13 cellular contexts compared by ENCODE assay signal in the genomic region with DNA sequence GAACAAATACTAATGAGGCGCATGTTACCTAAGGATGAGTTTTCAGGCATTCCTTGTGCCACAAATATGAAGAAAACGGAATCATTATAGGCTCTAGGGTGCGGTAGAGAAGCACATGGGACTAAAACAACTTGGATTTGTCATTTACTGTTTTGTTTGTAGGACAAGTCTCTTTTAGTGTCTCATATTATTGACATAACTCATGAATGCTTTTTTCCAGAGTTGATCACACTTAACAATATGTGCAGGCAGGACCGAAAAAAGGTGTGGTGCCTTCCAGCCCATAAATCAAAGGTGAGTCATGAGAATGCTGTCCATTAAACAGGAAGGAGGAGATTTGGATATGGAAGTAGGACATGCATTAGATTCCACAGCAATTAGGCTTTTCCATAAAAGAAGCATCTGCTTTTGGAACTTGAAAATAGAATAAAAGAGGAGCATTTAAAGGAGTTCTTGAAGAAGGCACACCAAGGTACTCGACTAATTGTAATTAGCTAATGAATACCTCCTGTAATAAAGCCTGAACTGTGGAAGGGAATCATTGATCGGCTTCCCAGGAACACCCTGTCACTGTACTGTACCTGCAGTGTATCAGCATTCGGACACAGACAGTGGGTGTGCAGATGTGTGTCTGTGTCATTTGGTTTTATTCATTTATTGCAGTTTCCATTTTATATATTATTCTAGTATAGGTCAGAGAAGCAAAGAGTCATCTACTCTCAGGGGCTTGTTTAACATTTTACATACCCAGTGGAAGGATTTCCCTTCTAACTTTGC.
DNase-seq lines count a peak whose midpoint lies in the region; ATAC-seq, FAIRE-seq and TF ChIP-seq lines count a peak whose summit lies in the region.
"Had no signal": no experiment of that assay in that cellular context is flagged by ENCODE, and none has a peak within 500 bp of the region (broad histone marks: within the 10 kb centered on the region; RNA-seq: fewer than 3 reads in every experiment).

No MANE protein-coding gene starts in this region.

- H3K9me3 Mint-ChIP-seq in activated T-helper 17 cell treated with anti-CD3 and anti-CD28 coated beads, Interleukin-2, amount 50 U/mL, for 72 hours, result peaks cover 15% of the 10 kb centered on the region

- peaks cover 51% of the 10 kb centered on the region for H3K36me3 ChIP-seq in ACC112 (ENCODE audit: insufficient read depth, low read length)
- peaks cover 29 to 66% of the 10 kb centered on the region in 2 experiments for H3K36me3 ChIP-seq in SK-N-SH (replicated peaks in 1 of 2; ENCODE audit: control insufficient read depth in 1 of 2, insufficient read depth in 2 of 2, low read length in 1 of 2)

- DNase-seq in HFF-Myc (ENCODE audit: extremely low read depth, low read depth), result peak; percentile 94
- DNase-seq in SK-N-SH, result no peak
- DNase-seq in glomerular visceral epithelial cell (ENCODE audit: extremely low spot score), result peak; percentile 39
- DNase-seq in GM12891 (ENCODE audit: insufficient read length, low spot score), result no peak
- DNase-seq in stimulated activated CD4-positive, alpha-beta T cell treated with anti-CD3 and anti-CD28 coated beads, Interleukin-1b, Interleukin-23, amount 100 ng/mL, for 48 hours, result no peak
- DNase-seq: activated CD4-positive, alpha-beta memory T cell treated with anti-CD3 and anti-CD28 coated beads, Interleukin-2, amount 10 ng/mL, durations not matched to agents 7 days and 5 days had no signal

- no peaks in the 10 kb centered on the region for H3K27me3 Mint-ChIP-seq in activated T-helper 17 cell treated with anti-CD3 and anti-CD28 coated beads, Interleukin-2, amount 50 U/mL, for 72 hours
- H3K27me3 Mint-ChIP-seq: activated CD4-positive, alpha-beta memory T cell treated with anti-CD3 and anti-CD28 coated beads, Interleukin-2, amount 10 ng/mL, durations not matched to agents 7 days and 5 days; B cell; stimulated activated memory B cell treated with anti-CD40 and anti-IgM and Interleukin-4, amounts not matched to agents 10 μg/mL and 1 μg/mL and 100 μg/mL, for 72 hours had no signal

- H3F3A ChIP-seq in SK-N-SH (replicated peaks; ENCODE audit: insufficient read depth), result peaks cover 61% of the 10 kb centered on the region

- no peak overlapping the region for H3K27ac Mint-ChIP-seq in activated T-helper 17 cell treated with anti-CD3 and anti-CD28 coated beads, Interleukin-2, amount 50 U/mL, for 72 hours
- H3K27ac Mint-ChIP-seq: activated CD4-positive, alpha-beta memory T cell treated with anti-CD3 and anti-CD28 coated beads, Interleukin-2, amount 10 ng/mL, durations not matched to agents 7 days and 5 days; B cell; stimulated activated memory B cell treated with anti-CD40 and anti-IgM and Interleukin-4, amounts not matched to agents 10 μg/mL and 1 μg/mL and 100 μg/mL, for 72 hours; T-helper 2 cell treated with Interferon-gamma antibody and Interleukin-4, amounts not matched to agents 5 μg/mL and 100 μg/mL, for 36 hours had no signal

- H3K27ac ChIP-seq in ACC112 (ENCODE audit: low read depth, low read length) (peak overlapping the region; percentile 37), SK-N-SH (ENCODE audit: low read depth in 2 of 2, low read length in 1 of 2) (peak overlapping the region; percentile 50 to 86)
- H3K27ac ChIP-seq: esophagus muscularis mucosa had no signal

- CTCF ChIA-PET in SK-N-SH (lab: Yijun Ruan, JAX), result no interaction called here

- H3K79me2 ChIP-seq in ACC112 (ENCODE audit: control insufficient read depth, insufficient read depth, low read length, unreplicated experiment), result no peaks in the 10 kb centered on the region
- H3K79me2 ChIP-seq in SK-N-SH (ENCODE audit: insufficient read depth), result peaks cover 17% of the 10 kb centered on the region; the same call in 1 of the 2 replicates

- no peak for FAIRE-seq in GM12891 (lab: Jason Lieb, UNC)

- POLR2A ChIA-PET in SK-N-SH (lab: Yijun Ruan, JAX), result no interaction called here

- H3K27me3 ChIP-seq in ACC112 (ENCODE audit: insufficient read depth, low read length), result no peaks in the 10 kb centered on the region
- no peaks in the 10 kb centered on the region for H3K27me3 ChIP-seq in SK-N-SH (ENCODE audit: insufficient read depth)
- H3K27me3 ChIP-seq: esophagus muscularis mucosa had no signal

- no peak for TF ChIP-seq CTCF in HFF-Myc (IDR thresholded peaks at IDR 0.05; ENCODE audit: low read depth, low read length, missing control alignments)
- TF ChIP-seq CTCF in SK-N-SH (IDR thresholded peaks at IDR 0.05), result peak; percentile 24; the same call in 1 of the 2 replicates

- H3K4me1 Mint-ChIP-seq in activated T-helper 17 cell treated with anti-CD3 and anti-CD28 coated beads, Interleukin-2, amount 50 U/mL, for 72 hours, result peaks cover 4% of the 10 kb centered on the region
- H3K4me1 Mint-ChIP-seq: activated CD4-positive, alpha-beta memory T cell treated with anti-CD3 and anti-CD28 coated beads, Interleukin-2, amount 10 ng/mL, durations not matched to agents 7 days and 5 days; B cell; stimulated activated memory B cell treated with anti-CD40 and anti-IgM and Interleukin-4, amounts not matched to agents 10 μg/mL and 1 μg/mL and 100 μg/mL, for 72 hours had no signal

- H3K4me3 Mint-ChIP-seq in activated T-helper 17 cell treated with anti-CD3 and anti-CD28 coated beads, Interleukin-2, amount 50 U/mL, for 72 hours, result no peak overlapping the region
- H3K4me3 Mint-ChIP-seq: activated CD4-positive, alpha-beta memory T cell treated with anti-CD3 and anti-CD28 coated beads, Interleukin-2, amount 10 ng/mL, durations not matched to agents 7 days and 5 days; B cell; stimulated activated memory B cell treated with anti-CD40 and anti-IgM and Interleukin-4, amounts not matched to agents 10 μg/mL and 1 μg/mL and 100 μg/mL, for 72 hours; T-helper 2 cell treated with Interferon-gamma antibody and Interleukin-4, amounts not matched to agents 5 μg/mL and 100 μg/mL, for 36 hours had no signal

- TF ChIP-seq EP300 in SK-N-SH (IDR thresholded peaks at IDR 0.05; ENCODE audit: borderline replicate concordance in 1 of 2, low read depth in 1 of 2, low read length in 1 of 2), result peak in 1 of 2 experiments; percentile 83; a peak in 2 of 4 replicates

- no peak for ATAC-seq in activated T-helper 17 cell treated with anti-CD3 and anti-CD28 coated beads, Interleukin-2, amount 50 U/mL, for 72 hours (replicated peaks)
- ATAC-seq in HG03139 (IDR thresholded peaks at IDR 0.05; ENCODE audit: unreplicated experiment), result no peak
- ATAC-seq: stimulated activated memory B cell treated with anti-CD40 and anti-IgM and Interleukin-4, amounts not matched to agents 10 μg/mL and 1 μg/mL and 100 μg/mL, for 72 hours had no signal

- H3K36me3 Mint-ChIP-seq in activated T-helper 17 cell treated with anti-CD3 and anti-CD28 coated beads, Interleukin-2, amount 50 U/mL, for 72 hours (ENCODE audit: low read depth), result peaks cover 59% of the 10 kb centered on the region

- H4K20me1 ChIP-seq in SK-N-SH (ENCODE audit: insufficient read depth), result no peaks in the 10 kb centered on the region

- no peaks in the 10 kb centered on the region for H3K9me2 ChIP-seq in SK-N-SH

- H3K9ac ChIP-seq in SK-N-SH, result no peak overlapping the region

- TF ChIP-seq RAD21 in SK-N-SH (IDR thresholded peaks at IDR 0.05; ENCODE audit: low read length), result no peak

- TF ChIP-seq POLR2A in GM12891 (IDR thresholded peaks at IDR 0.05; ENCODE audit: low read depth, low read length), result no peak

- WGBS in SK-N-SH (ENCODE audit: low lambda C conversion rate), result 41% methylated on average over 7 of the region's 7 CpGs

- H2AFZ ChIP-seq in ACC112 (ENCODE audit: low read length, unreplicated experiment) (no peak overlapping the region), SK-N-SH (ENCODE audit: low read depth) (no peak overlapping the region)

- H3K4me3 ChIP-seq in ACC112 (ENCODE audit: low read depth, low read length) (no peak overlapping the region), HFF-Myc (replicated peaks; ENCODE audit: low read depth, low read length) (no peak overlapping the region), SK-N-SH (ENCODE audit: low read depth in 2 of 2, low read length in 1 of 2) (no peak overlapping the region; a peak in 1 of 4 replicates)
- H3K4me3 ChIP-seq: esophagus muscularis mucosa had no signal

- H3K9me3 ChIP-seq in SK-N-SH, result peaks cover 17% of the 10 kb centered on the region

- H3K4me1 ChIP-seq in ACC112 (ENCODE audit: control insufficient read depth, insufficient read depth, low read length, unreplicated experiment) (peaks cover 38% of the 10 kb centered on the region), SK-N-SH (ENCODE audit: control insufficient read depth in 1 of 2, insufficient read depth in 2 of 2, low read depth in 1 of 2, low read length in 1 of 2) (peaks cover 0 to 5% of the 10 kb centered on the region in 2 experiments; a peak in 1 of 4 replicates)
- H3K4me1 ChIP-seq: esophagus muscularis mucosa had no signal

- H3K4me2 ChIP-seq in SK-N-SH, result 0 out of 2 replicates have a peak overlapping the region, but pooled peaks have one; percentile 5

TF ChIP-seq in SK-N-SH, 30 proteins besides CTCF, POLR2A, EP300 and RAD21 (continues in another document):
- peak; percentile 42; the same call in 1 of the 2 replicates for TF ChIP-seq POLR2AphosphoS5 (IDR thresholded peaks at IDR 0.05; ENCODE audit: low read depth, low read length)
- peak; percentile 90 for TF ChIP-seq FOSL2 (IDR thresholded peaks at IDR 0.05; ENCODE audit: borderline replicate concordance, low read depth)
- no peak for TF ChIP-seq SMC3 (IDR thresholded peaks at IDR 0.05; ENCODE audit: low read depth, low read length)
- TF ChIP-seq, protein P1, sequence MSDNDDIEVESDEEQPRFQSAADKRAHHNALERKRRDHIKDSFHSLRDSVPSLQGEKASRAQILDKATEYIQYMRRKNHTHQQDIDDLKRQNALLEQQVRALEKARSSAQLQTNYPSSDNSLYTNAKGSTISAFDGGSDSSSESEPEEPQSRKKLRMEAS (IDR thresholded peaks at IDR 0.05; ENCODE audit: low read depth), result peak; percentile 60; the same call in 1 of the 2 replicates

TF ChIP-seq in GM12891, 5 proteins besides CTCF, POLR2A, EP300 and RAD21:
- no peak for TF ChIP-seq POLR2AphosphoS5 (IDR thresholded peaks at IDR 0.05; ENCODE audit: low read depth, low read length)
- TF ChIP-seq PAX5 (IDR thresholded peaks at IDR 0.05; ENCODE audit: insufficient read depth, low read length, severe bottlenecking), result no peak
- TF ChIP-seq POU2F2 (IDR thresholded peaks at IDR 0.05; ENCODE audit: low read depth, low read length), result no peak
- TF ChIP-seq SPI1 (IDR thresholded peaks at IDR 0.05; ENCODE audit: low read depth, low read length), result no peak
- no peak for TF ChIP-seq TAF1 (IDR thresholded peaks at IDR 0.05; ENCODE audit: low read depth, low read length)

Comparison
In these comparisons a context has a peak if more than half of its experiments do, and no peak if none do; other contexts are left out.
1. DNase-seq: peak in HFF-Myc (single experiment) and glomerular visceral epithelial cell (single experiment); none in SK-N-SH (single experiment), GM12891 (single experiment) and stimulated activated CD4-positive, alpha-beta T cell treated with anti-CD3 and anti-CD28 coated beads, Interleukin-1b, Interleukin-23, amount 100 ng/mL, for 48 hours (single experiment).